Comparison of ENCODE assay signal across 19 cellular contexts in the genomic region with DNA sequence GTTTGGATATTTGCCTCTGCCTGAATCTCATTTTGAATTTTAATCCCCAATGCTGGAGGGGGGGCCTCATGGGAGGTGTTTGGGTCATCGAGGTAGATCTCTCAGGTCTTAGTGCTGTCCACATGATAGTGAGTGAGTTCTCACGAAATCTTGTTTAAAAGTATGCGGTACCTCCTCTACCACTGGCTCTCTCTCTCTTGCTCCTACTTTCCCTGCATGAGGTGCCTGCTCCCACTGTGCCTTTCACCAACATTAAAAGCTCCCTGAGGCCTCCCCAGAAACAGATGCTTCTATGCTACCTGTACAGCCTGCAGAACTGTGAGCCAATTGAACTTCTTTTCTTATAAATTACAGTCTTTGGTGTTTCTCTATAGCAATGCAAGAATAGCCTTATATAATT.
"Had no signal": no experiment of that assay in that cellular context is flagged by ENCODE, and none has a peak within 500 bp of the region (broad histone marks: within the 10 kb centered on the region; RNA-seq: fewer than 3 reads in every experiment).

No MANE protein-coding gene starts in this region.

- H3K27me3 ChIP-seq: dorsolateral prefrontal cortex, esophagus muscularis mucosa, foreskin keratinocyte, gastroesophageal sphincter, heart left ventricle, hepatocyte, left lung had no signal

- H3K4me1 Mint-ChIP-seq: mesothelial cell of epicardium, naive B cell had no signal

- H3K4me3 Mint-ChIP-seq: mesothelial cell of epicardium had no signal

- H3K9me3 Mint-ChIP-seq: mesothelial cell of epicardium had no signal

- H3K27ac Mint-ChIP-seq: mesothelial cell of epicardium had no signal

- H2AFZ ChIP-seq: hepatocyte had no signal

- H3K27ac ChIP-seq: coronary artery, dorsolateral prefrontal cortex, esophagus muscularis mucosa, foreskin keratinocyte, gastroesophageal sphincter, heart left ventricle, hepatocyte, left lung, lower lobe of right lung had no signal

- H3K36me3 ChIP-seq: esophagus muscularis mucosa, gastroesophageal sphincter, heart left ventricle, left lung, lower lobe of right lung had no signal

- H3K4me3 ChIP-seq: coronary artery, dorsolateral prefrontal cortex, esophagus muscularis mucosa, gastroesophageal sphincter, heart left ventricle, hepatocyte, left lung, lower lobe of right lung, mucosa of descending colon had no signal

- ATAC-seq: foreskin keratinocyte, gastroesophageal sphincter, heart left ventricle, left cardiac atrium, left lung, left ventricle myocardium superior, lower lobe of right lung, mucosa of descending colon had no signal

- H3K9me3 ChIP-seq: esophagus muscularis mucosa, gastroesophageal sphincter, heart left ventricle, lower lobe of right lung, mucosa of descending colon had no signal

- H3K79me2 ChIP-seq: hepatocyte had no signal

- DNase-seq: dermis blood vessel endothelial cell; dorsolateral prefrontal cortex; effector CD4-positive, alpha-beta T cell; effector memory CD4-positive, alpha-beta T cell; foreskin keratinocyte; heart left ventricle; hypothalamus; left cardiac atrium; left lung; left ventricle myocardium superior; lower lobe of right lung; mesenchymal stem cell; mucosa of descending colon; naive B cell had no signal

- H3K4me2 ChIP-seq: hepatocyte had no signal

- H3K36me3 Mint-ChIP-seq: mesothelial cell of epicardium, naive B cell had no signal

- H3K4me1 ChIP-seq: esophagus muscularis mucosa, gastroesophageal sphincter, heart left ventricle, left lung, lower lobe of right lung had no signal

- H3K27me3 Mint-ChIP-seq: naive B cell had no signal
